ENCODE assay signal across 19 cellular contexts in the genomic region with DNA sequence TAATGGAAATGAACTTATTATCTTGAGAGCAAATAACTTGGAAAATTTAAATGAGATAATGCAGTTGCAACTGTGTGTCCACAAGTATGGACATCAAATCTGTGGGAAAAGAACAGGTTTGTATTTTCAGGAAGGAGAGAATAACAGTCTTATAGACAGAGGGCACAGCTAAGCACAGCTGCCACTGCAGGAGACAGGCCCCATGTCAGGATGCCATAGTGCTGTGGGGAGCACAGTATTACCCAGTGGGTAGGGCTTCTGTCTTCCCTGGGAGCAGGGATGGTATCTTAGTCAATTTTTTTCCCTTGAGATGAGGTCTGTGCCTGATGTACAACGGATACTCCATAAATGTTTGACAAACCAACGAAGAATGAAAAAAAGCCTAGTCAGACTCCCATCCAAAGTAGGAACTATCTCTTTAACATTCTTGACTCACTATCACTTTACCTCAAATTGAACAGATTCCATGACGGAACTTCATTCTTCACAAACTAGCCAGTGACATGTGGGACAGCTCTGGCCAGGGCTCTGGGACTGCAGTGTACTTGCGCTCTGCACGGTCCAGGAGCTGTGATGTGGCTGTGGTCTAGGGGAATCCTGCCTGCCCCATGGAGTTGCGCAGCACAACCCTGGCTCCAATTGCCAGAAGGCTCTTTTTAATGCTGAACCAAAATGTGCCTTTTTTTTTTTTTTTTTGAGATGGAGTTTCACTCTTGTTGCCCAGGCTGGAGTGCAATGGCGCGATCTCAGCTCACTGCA. TPM values are rescaled to one million over a fixed set of nuclear protein-coding genes. Genes with fewer than 3 reads are reported as not detected.
DNase-seq lines count a peak whose midpoint lies in the region; ATAC-seq and TF ChIP-seq lines count a peak whose summit lies in the region.
"Had no signal": no experiment of that assay in that cellular context is flagged by ENCODE, and none has a peak within 500 bp of the region (broad histone marks: within the 10 kb centered on the region; RNA-seq: fewer than 3 reads in every experiment).

No MANE protein-coding gene starts in this region.

- POLR2A ChIA-PET in activated B cell treated with CpG ODN at 0.5 μM for 24 hours (lab: Charles Lee) (no interaction called here), RWPE1 (lab: Yijun Ruan, JAX; ENCODE audit: low non-redundant PET) (no interaction called here)

- no peaks in the 10 kb centered on the region for H3K27me3 Mint-ChIP-seq in activated B cell treated with CpG ODN at 0.5 μM for 24 hours
- no peaks in the 10 kb centered on the region for H3K27me3 Mint-ChIP-seq in T-helper 2 cell treated with Interferon-gamma antibody and Interleukin-4, amounts not matched to agents 5 μg/mL and 100 μg/mL, for 36 hours (ENCODE audit: low read depth)

- peaks cover 71% of the 10 kb centered on the region for H3K36me3 Mint-ChIP-seq in activated B cell treated with CpG ODN at 0.5 μM for 24 hours (ENCODE audit: low read depth)
- H3K36me3 Mint-ChIP-seq in T-helper 2 cell treated with Interferon-gamma antibody and Interleukin-4, amounts not matched to agents 5 μg/mL and 100 μg/mL, for 36 hours (ENCODE audit: low read depth): peaks cover 70% of the 10 kb centered on the region

- no peaks in the 10 kb centered on the region for H3K4me1 ChIP-seq in right lobe of liver
- H3K4me1 ChIP-seq: BLaER1, SJSA1 had no signal

- TF ChIP-seq CTCF in AG10803 (conservative IDR thresholded peaks at IDR 0.05; ENCODE audit: low read length) (no peak), activated B cell treated with CpG ODN at 0.5 μM for 24 hours (IDR thresholded peaks at IDR 0.05) (no peak), right lobe of liver (IDR thresholded peaks at IDR 0.05) (no peak), RWPE1 (conservative IDR thresholded peaks at IDR 0.05; ENCODE audit: low read depth) (no peak)

- peak; percentile 21 for ATAC-seq in activated B cell treated with CpG ODN at 0.5 μM for 24 hours (ENCODE audit: low read depth)
- ATAC-seq in right lobe of liver: peak in 3 of 4 donors; percentile 33 to 39 (median 36)
- ATAC-seq: CD8-positive, alpha-beta T cell had no signal

- H3K27me3 ChIP-seq in right lobe of liver: no peaks in the 10 kb centered on the region
- H3K27me3 ChIP-seq: BLaER1, SJSA1 had no signal

- no peak overlapping the region for H3K27ac ChIP-seq in right lobe of liver
- no peak overlapping the region for H3K27ac ChIP-seq in RWPE1
- H3K27ac ChIP-seq: BLaER1, SJSA1 had no signal

- H3K4me1 Mint-ChIP-seq in activated B cell treated with CpG ODN at 0.5 μM for 24 hours: no peaks in the 10 kb centered on the region
- no peaks in the 10 kb centered on the region for H3K4me1 Mint-ChIP-seq in T-helper 2 cell treated with Interferon-gamma antibody and Interleukin-4, amounts not matched to agents 5 μg/mL and 100 μg/mL, for 36 hours (ENCODE audit: low read depth)

- WGBS in right lobe of liver (ENCODE audit: insufficient coverage, low coverage, low lambda C conversion rate, missing lambda C conversion rate): 92% methylated on average over 4 of the region's 8 CpGs

- intact Hi-C loops in activated B cell treated with CpG ODN at 0.5 μM for 24 hours (cut with micrococcal nuclease): no loop called here
- intact Hi-C loops in right lobe of liver (cut with DNase I): no loop called here

- H3K9me3 Mint-ChIP-seq in activated B cell treated with CpG ODN at 0.5 μM for 24 hours: peaks cover 5% of the 10 kb centered on the region
- H3K9me3 Mint-ChIP-seq in T-helper 2 cell treated with Interferon-gamma antibody and Interleukin-4, amounts not matched to agents 5 μg/mL and 100 μg/mL, for 36 hours: peaks cover 4% of the 10 kb centered on the region

- no peak overlapping the region for H3K4me3 Mint-ChIP-seq in activated B cell treated with CpG ODN at 0.5 μM for 24 hours
- H3K4me3 Mint-ChIP-seq in T-helper 2 cell treated with Interferon-gamma antibody and Interleukin-4, amounts not matched to agents 5 μg/mL and 100 μg/mL, for 36 hours: no peak overlapping the region
- H3K4me3 Mint-ChIP-seq: CD8-positive, alpha-beta T cell had no signal

- H3K9me3 ChIP-seq in right lobe of liver: no peaks in the 10 kb centered on the region
- H3K9me3 ChIP-seq: SJSA1 had no signal

- peaks cover 0 to 14% (median 0%) of the 10 kb centered on the region in 4 donors for H3K36me3 ChIP-seq in right lobe of liver
- H3K36me3 ChIP-seq: SJSA1 had no signal

- no peak overlapping the region for H3K27ac Mint-ChIP-seq in activated B cell treated with CpG ODN at 0.5 μM for 24 hours
- H3K27ac Mint-ChIP-seq in T-helper 2 cell treated with Interferon-gamma antibody and Interleukin-4, amounts not matched to agents 5 μg/mL and 100 μg/mL, for 36 hours: no peak overlapping the region
- H3K27ac Mint-ChIP-seq: CD8-positive, alpha-beta T cell had no signal

- peak; percentile 1 for DNase-seq in AG10803 (ENCODE audit: low read depth)
- DNase-seq in activated B cell treated with CpG ODN at 0.5 μM for 24 hours: no peak
- DNase-seq in right lobe of liver: no peak
- DNase-seq in activated CD4-positive, CD25-positive, alpha-beta regulatory T cell (lab: John Stamatoyannopoulos, UW): no peak
- DNase-seq in GM19240 (ENCODE audit: insufficient read length, low spot score): no peak
- no peak for DNase-seq in T-helper 2 cell treated with Interferon-gamma antibody and Interleukin-4, amounts not matched to agents 5 μg/mL and 100 μg/mL, for 36 hours (ENCODE audit: low spot score)
- no peak for DNase-seq in RWPE1 (ENCODE audit: low spot score)
- DNase-seq: CD8-positive, alpha-beta T cell; DMS53; GOT3; NCI-H1048; NCI-H1436; NCI-H2029; NCI-H345; NCI-H524 treated with DMSO at 0.1 percent for 48 hours; SW 1271 had no signal

- H3K4me3 ChIP-seq in AG10803 (ENCODE audit: low read length) (no peak overlapping the region), right lobe of liver (no peak overlapping the region)
- H3K4me3 ChIP-seq: BLaER1, SJSA1 had no signal

- TF ChIP-seq POLR2A in GM19193 (IDR thresholded peaks at IDR 0.05; ENCODE audit: extremely low read depth, insufficient read depth, insufficient read length) (peak; percentile 31), right lobe of liver (IDR thresholded peaks at IDR 0.05) (no peak)

- CTCF ChIA-PET in activated B cell treated with CpG ODN at 0.5 μM for 24 hours (lab: Charles Lee): no interaction called here
- CTCF ChIA-PET in RWPE1 (lab: Yijun Ruan, JAX): interaction anchor here (0.6 kb wide), 1 partner anchor 85 kb away, joined by 4 read pairs; no protein-coding TSS in a partner anchor

RNA-seq across cellular contexts. Expression of a gene that starts 48.3 kb away (rescaled TPM):
- 186 and 221 TPM in 2 replicates for total RNA-seq in activated B cell treated with CpG ODN at 0.5 μM for 24 hours
- 100 to 1,000 TPM in 1 of 6 experiments, 10 to 100 TPM in 5; 35.2 to 111 (median 37.3) TPM for total RNA-seq in right lobe of liver
